8 cellular contexts compared by ENCODE assay signal in the genomic region with DNA sequence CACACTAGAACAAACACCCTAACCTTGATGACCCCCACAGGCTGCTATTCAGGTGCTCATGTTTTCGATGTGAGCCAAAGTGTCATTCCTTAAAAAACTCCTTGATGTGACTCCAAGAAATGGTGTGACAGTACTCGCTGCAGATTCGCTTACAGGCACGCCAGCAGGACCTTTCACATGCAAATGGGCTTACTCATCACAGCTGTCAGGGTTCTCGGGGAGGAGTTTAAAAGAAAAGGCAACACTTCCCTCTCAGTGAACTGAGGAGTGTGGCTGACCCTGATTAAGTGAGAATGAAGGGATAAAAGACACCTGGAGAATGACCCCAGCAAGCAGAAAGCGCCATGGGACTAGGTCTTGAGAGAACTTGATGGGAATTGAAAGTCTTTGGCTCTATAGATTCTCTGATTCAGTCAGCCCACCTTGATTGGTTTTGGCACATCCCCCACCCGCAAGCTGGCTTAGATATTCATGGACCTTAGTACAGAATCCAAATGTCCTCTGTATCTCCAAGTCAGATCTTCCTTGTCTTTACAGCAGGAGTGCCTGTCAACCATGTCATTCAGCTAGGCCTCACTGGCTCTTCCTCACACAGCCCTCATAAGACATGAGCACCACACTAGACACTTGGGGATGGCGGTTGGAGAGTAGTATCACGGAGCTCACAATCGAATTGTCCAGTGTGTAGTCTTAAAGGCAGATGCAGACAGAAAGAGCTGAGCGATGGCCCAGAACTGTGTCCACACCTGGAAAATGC.
DNase-seq lines count a peak whose midpoint lies in the region; ATAC-seq, FAIRE-seq and TF ChIP-seq lines count a peak whose summit lies in the region.

No MANE protein-coding gene starts in this region.

- H3K36me3 Mint-ChIP-seq in endothelial cell (ENCODE audit: low read depth, unreplicated experiment) (no peaks in the 10 kb centered on the region), T-cell (peaks cover 16% of the 10 kb centered on the region)

- H3K27ac ChIP-seq in adrenal gland (peak overlapping the region; percentile 51 to 82 (median 75)), muscle layer of duodenum (ENCODE audit: low read length) (peak overlapping the region; percentile 19), dorsolateral prefrontal cortex (no peak overlapping the region)

- POLR2A ChIA-PET in T-cell (lab: Charles Lee), result interaction anchor here in 1 of 2 donors (0.5 kb wide), 1 partner anchor 312 kb away, joined by 5 read pairs; no protein-coding TSS in a partner anchor

- peaks cover 18% of the 10 kb centered on the region for H3K4me1 Mint-ChIP-seq in endothelial cell (ENCODE audit: unreplicated experiment)
- peaks cover 15 to 21% (median 17%) of the 10 kb centered on the region in 3 donors for H3K4me1 Mint-ChIP-seq in T-cell

- no peak overlapping the region for H3K4me3 Mint-ChIP-seq in endothelial cell (ENCODE audit: unreplicated experiment)
- H3K4me3 Mint-ChIP-seq in T-cell, result no peak overlapping the region

- H3K27ac Mint-ChIP-seq in endothelial cell (ENCODE audit: unreplicated experiment) (no peak overlapping the region), T-cell (peak overlapping the region in 1 of 2 donors; percentile 77)

- intact Hi-C loops in adrenal gland (cut with DNase I) (no loop called here), dorsolateral prefrontal cortex (cut with DNase I) (no loop called here)

- H3K27me3 Mint-ChIP-seq in endothelial cell (ENCODE audit: unreplicated experiment) (no peaks in the 10 kb centered on the region), T-cell (no peaks in the 10 kb centered on the region)

- H3K27me3 ChIP-seq in adrenal gland (no peaks in the 10 kb centered on the region), muscle layer of duodenum (ENCODE audit: low read depth, low read length) (no peaks in the 10 kb centered on the region), dorsolateral prefrontal cortex (no peaks in the 10 kb centered on the region)

- DNase-seq in GM12891 (ENCODE audit: insufficient read length, low spot score) (peak; percentile 34), adrenal gland (peak; percentile 36 to 83 (median 76)), endothelial cell (ENCODE audit: low spot score) (no peak), globus pallidus (ENCODE audit: low spot score) (no peak), T-cell (no peak), dorsolateral prefrontal cortex (no peak)

- H3K9me3 Mint-ChIP-seq in endothelial cell (ENCODE audit: unreplicated experiment) (no peaks in the 10 kb centered on the region), T-cell (no peaks in the 10 kb centered on the region)

- H3K4me3 ChIP-seq in adrenal gland (no peak overlapping the region), muscle layer of duodenum (ENCODE audit: low read depth in 1 of 2, low read length in 2 of 2) (no peak overlapping the region), dorsolateral prefrontal cortex (no peak overlapping the region)

- H3K36me3 ChIP-seq in adrenal gland (replicated peaks in 1 of 2), result no peaks in the 10 kb centered on the region
- H3K36me3 ChIP-seq in muscle layer of duodenum (ENCODE audit: control insufficient read depth in 1 of 2, insufficient read depth in 2 of 2, low read length in 2 of 2), result no peaks in the 10 kb centered on the region

- 66 to 67% (median 67%) methylated on average over 11 of the region's 11 CpGs for WGBS in adrenal gland, 4 donors

- TF ChIP-seq POLR2A in GM12891 (IDR thresholded peaks at IDR 0.05; ENCODE audit: low read depth, low read length), result no peak; the same call in 1 of the 2 replicates
- peak in 1 of 2 donors; percentile 13 for TF ChIP-seq POLR2A in adrenal gland (IDR thresholded peaks at IDR 0.05)

- TF ChIP-seq CTCF in adrenal gland (IDR thresholded peaks at IDR 0.05) (no peak), endothelial cell (IDR thresholded peaks at IDR 0.05; ENCODE audit: unreplicated experiment) (no peak), dorsolateral prefrontal cortex (IDR thresholded peaks at IDR 0.05 in 54 of 56, conservative IDR thresholded peaks at IDR 0.05 in 2 of 56; ENCODE audit: low read depth in 1 of 56, partially characterized antibody in 56 of 56) (no peak)

- ATAC-seq in HG02973 (IDR thresholded peaks at IDR 0.05; ENCODE audit: unreplicated experiment) (peak; percentile 80), T-cell (replicated peaks in 1 of 4) (no peak)

- H3K9me3 ChIP-seq in adrenal gland (replicated peaks in 1 of 3) (no peaks in the 10 kb centered on the region), muscle layer of duodenum (ENCODE audit: control insufficient read depth in 1 of 2, low read length in 2 of 2) (no peaks in the 10 kb centered on the region)

- H3K4me1 ChIP-seq in adrenal gland (replicated peaks in 1 of 2) (peaks cover 36 to 45% of the 10 kb centered on the region in 2 donors), muscle layer of duodenum (ENCODE audit: control insufficient read depth in 1 of 2, insufficient read depth in 2 of 2, low read length in 2 of 2) (peaks cover 14 to 15% of the 10 kb centered on the region in 2 donors)

- CTCF ChIA-PET in T-cell (lab: Charles Lee), result interaction anchor here in 1 of 2 donors (0.6 kb wide), 1 partner anchor 44 kb away, joined by 3 read pairs; no protein-coding TSS in a partner anchor

- peak; percentile 96 for FAIRE-seq in GM12891 (lab: Jason Lieb, UNC)

TF ChIP-seq in GM12891, 5 proteins besides CTCF, POLR2A, EP300 and RAD21:
- TF ChIP-seq POU2F2 (IDR thresholded peaks at IDR 0.05; ENCODE audit: low read depth, low read length), result peak; percentile 99
- TF ChIP-seq SPI1 (IDR thresholded peaks at IDR 0.05; ENCODE audit: low read depth, low read length), result peak; percentile 68
- TF ChIP-seq POLR2AphosphoS5 (IDR thresholded peaks at IDR 0.05; ENCODE audit: low read depth, low read length), result no peak

Comparison
In these comparisons a context has a peak if more than half of its experiments do, and no peak if none do; other contexts are left out.
1. DNase-seq: peak in GM12891 (single experiment) and adrenal gland (7 of 7); none in endothelial cell (single experiment), globus pallidus (single experiment), T-cell (0 of 34) and dorsolateral prefrontal cortex (0 of 10).
2. H3K27ac ChIP-seq: peak in adrenal gland (5 of 5) and muscle layer of duodenum (single experiment); none in dorsolateral prefrontal cortex (0 of 59).